8 cellular contexts compared by ENCODE assay signal in genomic region chr12:94099191-94099983, GRCh38. TPM values are rescaled to one million over a fixed set of nuclear protein-coding genes. Genes with fewer than 3 reads are reported as not detected.
DNase-seq lines count a peak whose midpoint lies in the region; ATAC-seq and TF ChIP-seq lines count a peak whose summit lies in the region.
"Had no signal": no experiment of that assay in that cellular context is flagged by ENCODE, and none has a peak within 500 bp of the region (broad histone marks: within the 10 kb centered on the region; RNA-seq: fewer than 3 reads in every experiment).

No MANE protein-coding gene starts in this region.

- H3K4me2 ChIP-seq in Loucy (ENCODE audit: low read depth, low read length, poor library complexity, severe bottlenecking): peak overlapping the region; percentile 92
- peak overlapping the region; percentile 90 for H3K4me2 ChIP-seq in SK-N-SH

- CTCF ChIA-PET in SK-N-SH (lab: Yijun Ruan, JAX): interaction anchor here (1.1 to 8.7 kb wide), 11 partner anchors 11 to 680 kb away, joined by 3 to 182 read pairs (median 29); partner anchors contain the start of gene SOCS2

- H3K9ac ChIP-seq in Loucy (ENCODE audit: low read depth, low read length, poor library complexity, severe bottlenecking): no peak overlapping the region
- peak overlapping the region; percentile 68 for H3K9ac ChIP-seq in SK-N-SH

- H3K79me2 ChIP-seq in Loucy (ENCODE audit: insufficient read depth, low read length) (no peaks in the 10 kb centered on the region), SK-N-SH (ENCODE audit: insufficient read depth) (no peaks in the 10 kb centered on the region)

- no peak for TF ChIP-seq RAD21 in SK-N-SH (IDR thresholded peaks at IDR 0.05; ENCODE audit: low read length)

- ATAC-seq in left colon: peak; percentile 18

- H2AFZ ChIP-seq in Loucy (ENCODE audit: low read length) (no peak overlapping the region), SK-N-SH (ENCODE audit: low read depth) (0 out of 2 replicates have a peak overlapping the region, but pooled peaks have one; percentile 18)

- H3F3A ChIP-seq in Loucy (ENCODE audit: low read depth) (0 out of 2 replicates have a peak, but pooled peaks cover 3% of the 10 kb centered on the region), SK-N-SH (replicated peaks; ENCODE audit: insufficient read depth) (peaks cover 21% of the 10 kb centered on the region)

- H3K27me3 ChIP-seq in Loucy (ENCODE audit: insufficient read depth, low read length, poor library complexity, severe bottlenecking): no peaks in the 10 kb centered on the region
- no peaks in the 10 kb centered on the region for H3K27me3 ChIP-seq in SK-N-SH (ENCODE audit: insufficient read depth)

- no peaks in the 10 kb centered on the region for H3K36me3 ChIP-seq in Loucy (ENCODE audit: insufficient read depth, low read length)
- H3K36me3 ChIP-seq in SK-N-SH (replicated peaks in 1 of 2; ENCODE audit: control insufficient read depth in 1 of 2, insufficient read depth in 2 of 2, low read length in 1 of 2): no peaks in the 10 kb centered on the region

- POLR2A ChIA-PET in SK-N-SH (lab: Yijun Ruan, JAX): interaction anchor here (0.8 kb wide), 1 partner anchor 530 kb away, joined by 3 read pairs; no protein-coding TSS in a partner anchor

- H3K27ac ChIP-seq in SK-N-SH (ENCODE audit: low read depth in 2 of 2, low read length in 1 of 2): peak overlapping the region in 1 of 2 experiments; percentile 82; a peak in 2 of 4 replicates

- TF ChIP-seq CTCF in Loucy (conservative IDR thresholded peaks at IDR 0.05; ENCODE audit: low read length): no peak
- TF ChIP-seq CTCF in SK-N-SH (IDR thresholded peaks at IDR 0.05): no peak

- DNase-seq in Daoy (ENCODE audit: low read depth): peak; percentile 89
- peak; percentile 23 for DNase-seq in SK-N-SH
- DNase-seq in left colon: no peak
- no peak for DNase-seq in NAMALWA (ENCODE audit: low spot score)
- no peak for DNase-seq in NCI-H1694 treated with DMSO at 0.1 percent for 48 hours (lab: John Stamatoyannopoulos, UW)
- no peak for DNase-seq in nucleus accumbens (lab: John Stamatoyannopoulos, UW)
- DNase-seq: NCI-H1436 treated with DMSO at 0.1 percent for 48 hours had no signal

- no peaks in the 10 kb centered on the region for H3K9me2 ChIP-seq in Loucy (replicated peaks; ENCODE audit: low read depth, low read length)
- H3K9me2 ChIP-seq in SK-N-SH: no peaks in the 10 kb centered on the region

- intact Hi-C loops in left colon (cut with DNase I, micrococcal nuclease): no loop called here

- TF ChIP-seq EP300 in SK-N-SH (IDR thresholded peaks at IDR 0.05; ENCODE audit: borderline replicate concordance in 1 of 2, low read depth in 1 of 2, low read length in 1 of 2): peak; percentile 55 to 96; a peak in 3 of 4 replicates

- peak overlapping the region; percentile 44 for H3K4me3 ChIP-seq in Loucy (ENCODE audit: low read length, poor library complexity, severe bottlenecking)
- H3K4me3 ChIP-seq in SK-N-SH (ENCODE audit: low read depth in 2 of 2, low read length in 1 of 2): no peak overlapping the region

- 48% methylated on average over 13 of the region's 13 CpGs for WGBS in SK-N-SH (ENCODE audit: low lambda C conversion rate)

- no peaks in the 10 kb centered on the region for H3K9me3 ChIP-seq in Loucy (ENCODE audit: insufficient read depth, low read depth, low read length)
- H3K9me3 ChIP-seq in SK-N-SH: no peaks in the 10 kb centered on the region

- H4K20me1 ChIP-seq in Loucy (ENCODE audit: insufficient read depth, low read length, poor library complexity, severe bottlenecking) (no peaks in the 10 kb centered on the region), SK-N-SH (ENCODE audit: insufficient read depth) (no peaks in the 10 kb centered on the region)

- H3K4me1 ChIP-seq in Loucy (ENCODE audit: insufficient read depth, low read length, poor library complexity, severe bottlenecking) (peaks cover 27% of the 10 kb centered on the region), SK-N-SH (ENCODE audit: control insufficient read depth in 1 of 2, insufficient read depth in 2 of 2, low read depth in 1 of 2, low read length in 1 of 2) (peaks cover 8 to 14% of the 10 kb centered on the region in 2 experiments; a peak in 2 of 4 replicates)

TF ChIP-seq in SK-N-SH, 30 proteins besides CTCF, POLR2A, EP300 and RAD21 (continues in another document):
- TF ChIP-seq TCF12 (IDR thresholded peaks at IDR 0.05) (peak; percentile 97), ZBTB33 (IDR thresholded peaks at IDR 0.05; ENCODE audit: borderline replicate concordance, low read depth) (no peak), MXI1 (IDR thresholded peaks at IDR 0.05; ENCODE audit: low read depth, low read length) (no peak), RCOR1 (IDR thresholded peaks at IDR 0.05; ENCODE audit: low read length) (no peak), ELF1 (IDR thresholded peaks at IDR 0.05) (no peak), GATA2 (CRISPR knock-in tag; IDR thresholded peaks at IDR 0.05) (no peak), GABPA (IDR thresholded peaks at IDR 0.05; ENCODE audit: low read depth) (peak; percentile 2; the same call in 1 of the 2 replicates), FOSL2 (IDR thresholded peaks at IDR 0.05; ENCODE audit: borderline replicate concordance, low read depth) (peak; percentile 69; the same call in 1 of the 2 replicates), TAF1 (IDR thresholded peaks at IDR 0.05; ENCODE audit: borderline replicate concordance, low read depth, low read length) (0 out of 2 replicates have a peak, but pooled peaks have one; percentile 12)
- TF ChIP-seq, protein P1, sequence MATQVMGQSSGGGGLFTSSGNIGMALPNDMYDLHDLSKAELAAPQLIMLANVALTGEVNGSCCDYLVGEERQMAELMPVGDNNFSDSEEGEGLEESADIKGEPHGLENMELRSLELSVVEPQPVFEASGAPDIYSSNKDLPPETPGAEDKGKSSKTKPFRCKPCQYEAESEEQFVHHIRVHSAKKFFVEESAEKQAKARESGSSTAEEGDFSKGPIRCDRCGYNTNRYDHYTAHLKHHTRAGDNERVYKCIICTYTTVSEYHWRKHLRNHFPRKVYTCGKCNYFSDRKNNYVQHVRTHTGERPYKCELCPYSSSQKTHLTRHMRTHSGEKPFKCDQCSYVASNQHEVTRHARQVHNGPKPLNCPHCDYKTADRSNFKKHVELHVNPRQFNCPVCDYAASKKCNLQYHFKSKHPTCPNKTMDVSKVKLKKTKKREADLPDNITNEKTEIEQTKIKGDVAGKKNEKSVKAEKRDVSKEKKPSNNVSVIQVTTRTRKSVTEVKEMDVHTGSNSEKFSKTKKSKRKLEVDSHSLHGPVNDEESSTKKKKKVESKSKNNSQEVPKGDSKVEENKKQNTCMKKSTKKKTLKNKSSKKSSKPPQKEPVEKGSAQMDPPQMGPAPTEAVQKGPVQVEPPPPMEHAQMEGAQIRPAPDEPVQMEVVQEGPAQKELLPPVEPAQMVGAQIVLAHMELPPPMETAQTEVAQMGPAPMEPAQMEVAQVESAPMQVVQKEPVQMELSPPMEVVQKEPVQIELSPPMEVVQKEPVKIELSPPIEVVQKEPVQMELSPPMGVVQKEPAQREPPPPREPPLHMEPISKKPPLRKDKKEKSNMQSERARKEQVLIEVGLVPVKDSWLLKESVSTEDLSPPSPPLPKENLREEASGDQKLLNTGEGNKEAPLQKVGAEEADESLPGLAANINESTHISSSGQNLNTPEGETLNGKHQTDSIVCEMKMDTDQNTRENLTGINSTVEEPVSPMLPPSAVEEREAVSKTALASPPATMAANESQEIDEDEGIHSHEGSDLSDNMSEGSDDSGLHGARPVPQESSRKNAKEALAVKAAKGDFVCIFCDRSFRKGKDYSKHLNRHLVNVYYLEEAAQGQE (IDR thresholded peaks at IDR 0.05; ENCODE audit: low read depth, low read length): no peak
- TF ChIP-seq, protein P2, sequence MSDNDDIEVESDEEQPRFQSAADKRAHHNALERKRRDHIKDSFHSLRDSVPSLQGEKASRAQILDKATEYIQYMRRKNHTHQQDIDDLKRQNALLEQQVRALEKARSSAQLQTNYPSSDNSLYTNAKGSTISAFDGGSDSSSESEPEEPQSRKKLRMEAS (IDR thresholded peaks at IDR 0.05; ENCODE audit: low read depth): peak; percentile 75
- TF ChIP-seq, protein P3, sequence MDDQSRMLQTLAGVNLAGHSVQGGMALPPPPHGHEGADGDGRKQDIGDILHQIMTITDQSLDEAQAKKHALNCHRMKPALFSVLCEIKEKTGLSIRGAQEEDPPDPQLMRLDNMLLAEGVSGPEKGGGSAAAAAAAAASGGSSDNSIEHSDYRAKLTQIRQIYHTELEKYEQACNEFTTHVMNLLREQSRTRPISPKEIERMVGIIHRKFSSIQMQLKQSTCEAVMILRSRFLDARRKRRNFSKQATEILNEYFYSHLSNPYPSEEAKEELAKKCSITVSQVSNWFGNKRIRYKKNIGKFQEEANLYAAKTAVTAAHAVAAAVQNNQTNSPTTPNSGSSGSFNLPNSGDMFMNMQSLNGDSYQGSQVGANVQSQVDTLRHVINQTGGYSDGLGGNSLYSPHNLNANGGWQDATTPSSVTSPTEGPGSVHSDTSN (IDR thresholded peaks at IDR 0.05): peak; percentile 83
- TF ChIP-seq, protein P4, sequence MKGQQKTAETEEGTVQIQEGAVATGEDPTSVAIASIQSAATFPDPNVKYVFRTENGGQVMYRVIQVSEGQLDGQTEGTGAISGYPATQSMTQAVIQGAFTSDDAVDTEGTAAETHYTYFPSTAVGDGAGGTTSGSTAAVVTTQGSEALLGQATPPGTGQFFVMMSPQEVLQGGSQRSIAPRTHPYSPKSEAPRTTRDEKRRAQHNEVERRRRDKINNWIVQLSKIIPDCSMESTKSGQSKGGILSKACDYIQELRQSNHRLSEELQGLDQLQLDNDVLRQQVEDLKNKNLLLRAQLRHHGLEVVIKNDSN (IDR thresholded peaks at IDR 0.05; ENCODE audit: borderline replicate concordance, low read depth): no peak

RNA-seq across cellular contexts. Expression of gene PLXNC1, which starts 49.0 kb away (rescaled TPM):
- total RNA-seq in Daoy (2014; rRNA removed; shearing (Covaris generic)): 2.1 and 4.0 TPM in 2 replicates
- polyA plus RNA-seq in SK-N-SH (2012; rRNA removed): 0.23 and 0.28 TPM in 2 replicates
- polyA plus RNA-seq in SK-N-SH (2012; cell fraction: cytosol; rRNA removed): 0.24 and 0.27 TPM in 2 replicates
- polyA plus RNA-seq in SK-N-SH (2012; cell fraction: nucleus; rRNA removed): 0.28 and 0.50 TPM in 2 replicates
- 10 to 100 TPM in 1 of 2 donors, 1 to 10 TPM in 1; 7.4 to 11.2 TPM for total RNA-seq in left colon

Comparison
In these comparisons a context has a peak if more than half of its experiments do, and no peak if none do; other contexts are left out.
1. DNase-seq: peak in Daoy (single experiment) and SK-N-SH (single experiment); none in left colon (0 of 2), NAMALWA (single experiment), NCI-H1694 treated with DMSO at 0.1 percent for 48 hours (single experiment) and nucleus accumbens (0 of 56).